ENCODE assay signal across 8 cellular contexts in the genomic region with DNA sequence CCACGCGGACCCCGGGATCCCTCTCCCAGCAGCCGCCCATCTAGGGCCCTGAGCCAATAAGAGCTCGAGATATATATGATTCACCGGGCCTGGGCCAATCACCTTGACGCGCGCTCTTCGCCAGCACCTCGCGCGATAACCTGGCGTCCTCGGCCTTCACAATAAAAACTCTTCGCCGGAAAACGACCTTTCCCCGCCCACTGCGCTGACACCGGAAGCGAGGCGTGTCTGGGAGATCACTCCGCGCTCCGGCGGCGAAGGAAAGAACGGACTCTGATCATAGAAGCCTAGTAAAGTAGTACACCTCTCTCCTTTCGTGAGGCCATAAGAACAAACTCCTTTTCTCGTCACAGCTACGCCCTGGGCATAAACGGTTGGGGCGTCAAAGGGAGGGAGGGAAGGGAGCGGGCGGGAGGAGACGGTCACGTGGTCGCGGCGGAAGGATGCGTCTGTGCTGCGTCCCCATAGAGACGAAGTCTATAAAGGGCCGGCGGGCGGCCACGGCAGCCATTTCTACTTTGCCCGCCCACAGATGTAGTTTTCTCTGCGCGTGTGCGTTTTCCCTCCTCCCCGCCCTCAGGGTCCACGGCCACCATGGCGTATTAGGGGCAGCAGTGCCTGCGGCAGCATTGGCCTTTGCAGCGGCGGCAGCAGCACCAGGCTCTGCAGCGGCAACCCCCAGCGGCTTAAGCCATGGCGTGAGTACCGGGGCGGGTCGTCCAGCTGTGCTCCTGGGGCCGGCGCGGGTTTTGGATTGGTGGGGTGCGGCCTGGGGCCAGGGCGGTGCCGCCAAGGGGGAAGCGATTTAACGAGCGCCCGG. TPM values are rescaled to one million over a fixed set of nuclear protein-coding genes. Genes with fewer than 3 reads are reported as not detected.
DNase-seq lines count a peak whose midpoint lies in the region; ATAC-seq and TF ChIP-seq lines count a peak whose summit lies in the region.

A gene with protein sequence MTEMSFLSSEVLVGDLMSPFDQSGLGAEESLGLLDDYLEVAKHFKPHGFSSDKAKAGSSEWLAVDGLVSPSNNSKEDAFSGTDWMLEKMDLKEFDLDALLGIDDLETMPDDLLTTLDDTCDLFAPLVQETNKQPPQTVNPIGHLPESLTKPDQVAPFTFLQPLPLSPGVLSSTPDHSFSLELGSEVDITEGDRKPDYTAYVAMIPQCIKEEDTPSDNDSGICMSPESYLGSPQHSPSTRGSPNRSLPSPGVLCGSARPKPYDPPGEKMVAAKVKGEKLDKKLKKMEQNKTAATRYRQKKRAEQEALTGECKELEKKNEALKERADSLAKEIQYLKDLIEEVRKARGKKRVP (plus strand): TSS at position 509 of the 820 bp plus-strand sequence. CDS start 884 bp downstream, outside the sequence.

- H3F3A ChIP-seq in PC-9 (ENCODE audit: insufficient read depth, low read depth), result peaks cover 84% of the 10 kb centered on the region

- peak within 1 kb of the TSS; percentile 93 for H3K27ac ChIP-seq in PC-9
- H3K27ac ChIP-seq in epithelial cell of prostate, result peak within 1 kb of the TSS; percentile 97

- peak; percentile 73 for ATAC-seq in GM21619 (IDR thresholded peaks at IDR 0.05; ENCODE audit: unreplicated experiment)

- intact Hi-C loops in PC-9 (cut with micrococcal nuclease; ENCODE audit: unreplicated experiment), result loop anchor here (1.0 to 10.0 kb wide), 6 partner anchors 17 to 768 kb away; a partner anchor contains a TSS

- POLR2A ChIA-PET in PC-9 (lab: Charles Lee; ENCODE audit: unreplicated experiment), result interaction anchor here (0.5 to 1.0 kb wide), 18 partner anchors 13 to 1622 kb away, joined by 3 to 13 read pairs (median 4); a partner anchor contains a TSS

- CTCF ChIA-PET in PC-9 (lab: Charles Lee), result interaction anchor here (0.5 to 1.0 kb wide), 6 partner anchors 9 to 717 kb away, joined by 3 to 8 read pairs (median 6); no protein-coding TSS in a partner anchor

- H4K20me1 ChIP-seq in PC-9 (ENCODE audit: insufficient read depth), result peaks cover 46% of the 10 kb centered on the region

- peak within 1 kb of the TSS; percentile 94 for H2AFZ ChIP-seq in PC-9

- no TSS peak for BruUV-seq in PC-9 (replicated peaks; lab: Mats Ljungman, UMichigan)

- no peaks in the 10 kb centered on the region for H3K9me2 ChIP-seq in PC-9 (ENCODE audit: insufficient read depth)

- H3K4me3 ChIP-seq in Jurkat, Clone E6-1 (ENCODE audit: low read length), result peak within 1 kb of the TSS; percentile 73
- peak within 1 kb of the TSS; percentile 97 for H3K4me3 ChIP-seq in PC-9

- no peaks in the 10 kb centered on the region for H3K9me3 ChIP-seq in PC-9 (ENCODE audit: insufficient read depth, low read depth)

- H3K79me2 ChIP-seq in PC-9 (ENCODE audit: low read depth), result peaks cover 53% of the 10 kb centered on the region

- H3K4me1 ChIP-seq in PC-9 (replicated peaks; ENCODE audit: insufficient read depth), result peaks cover 31% of the 10 kb centered on the region

- peaks cover 50% of the 10 kb centered on the region for H3K36me3 ChIP-seq in PC-9 (ENCODE audit: low read depth)

- no peaks in the 10 kb centered on the region for H3K27me3 ChIP-seq in PC-9 (ENCODE audit: insufficient read depth, low read depth)

- peak; percentile 97 for DNase-seq in DMS153 (lab: John Stamatoyannopoulos, UW)
- peak; percentile 99 for DNase-seq in Jurkat, Clone E6-1 (ENCODE audit: low read depth, low spot score)
- peak; percentile 98 for DNase-seq in PC-9
- DNase-seq in activated T-cell treated with anti-CD3 and anti-CD28 coated beads, Interleukin-2, amount 50 U/mL, for 1 hour, result peak; percentile 94
- DNase-seq in epithelial cell of prostate (ENCODE audit: low read depth, low spot score), result peak; percentile 98
- peak; percentile 98 for DNase-seq in mucosa of gallbladder (ENCODE audit: low spot score)
- DNase-seq in stimulated activated CD8-positive, alpha-beta memory T cell treated with anti-CD3 and anti-CD28 coated beads, Interleukin-4, amount 100 ng/mL, for 4 hours (ENCODE audit: low read depth in 2 of 2, low spot score in 1 of 2), result peak; percentile 94 to 95

- TF ChIP-seq CTCF in PC-9 (conservative IDR thresholded peaks at IDR 0.05), result no peak

- H3K4me2 ChIP-seq in PC-9, result peak within 1 kb of the TSS; percentile 88

RNA-seq across cellular contexts. Expression of the gene that starts here (rescaled TPM):
- polyA plus RNA-seq in Jurkat, Clone E6-1 (2012; ENCODE audit: insufficient read depth, insufficient read length), result 612 TPM
- total RNA-seq in PC-9 (2021) (488 and 588 TPM in 2 replicates), mucosa of gallbladder (248 TPM)

Comparison
In these comparisons a context has a peak if more than half of its experiments do, and no peak if none do; other contexts are left out.
1. Peak in every context shown above with its lines: DNase-seq, ATAC-seq, H3K4me3 ChIP-seq and H3K27ac ChIP-seq.